Comparison of ENCODE assay signal across 1 cellular context in genomic region chr5:177447611-177448243, GRCh38.
TF ChIP-seq lines count a peak whose summit lies in the region.

No MANE protein-coding gene starts in this region.

TF ChIP-seq in HepG2, 621 proteins besides CTCF, POLR2A, EP300 and RAD21 (continued from another document and continues in another):
- no peak for TF ChIP-seq ZNF142 (CRISPR knock-in tag; IDR thresholded peaks at IDR 0.05)
- no peak for TF ChIP-seq ZNF75D (CRISPR knock-in tag; IDR thresholded peaks at IDR 0.05; ENCODE audit: borderline replicate concordance)
- no peak for TF ChIP-seq EHMT2 (IDR thresholded peaks at IDR 0.05; ENCODE audit: borderline replicate concordance, low read depth, low read length)
- TF ChIP-seq MBNL3 (CRISPR knock-in tag; conservative IDR thresholded peaks at IDR 0.05): no peak
- TF ChIP-seq MAX (IDR thresholded peaks at IDR 0.05): peak; percentile 85
- TF ChIP-seq, protein P1, sequence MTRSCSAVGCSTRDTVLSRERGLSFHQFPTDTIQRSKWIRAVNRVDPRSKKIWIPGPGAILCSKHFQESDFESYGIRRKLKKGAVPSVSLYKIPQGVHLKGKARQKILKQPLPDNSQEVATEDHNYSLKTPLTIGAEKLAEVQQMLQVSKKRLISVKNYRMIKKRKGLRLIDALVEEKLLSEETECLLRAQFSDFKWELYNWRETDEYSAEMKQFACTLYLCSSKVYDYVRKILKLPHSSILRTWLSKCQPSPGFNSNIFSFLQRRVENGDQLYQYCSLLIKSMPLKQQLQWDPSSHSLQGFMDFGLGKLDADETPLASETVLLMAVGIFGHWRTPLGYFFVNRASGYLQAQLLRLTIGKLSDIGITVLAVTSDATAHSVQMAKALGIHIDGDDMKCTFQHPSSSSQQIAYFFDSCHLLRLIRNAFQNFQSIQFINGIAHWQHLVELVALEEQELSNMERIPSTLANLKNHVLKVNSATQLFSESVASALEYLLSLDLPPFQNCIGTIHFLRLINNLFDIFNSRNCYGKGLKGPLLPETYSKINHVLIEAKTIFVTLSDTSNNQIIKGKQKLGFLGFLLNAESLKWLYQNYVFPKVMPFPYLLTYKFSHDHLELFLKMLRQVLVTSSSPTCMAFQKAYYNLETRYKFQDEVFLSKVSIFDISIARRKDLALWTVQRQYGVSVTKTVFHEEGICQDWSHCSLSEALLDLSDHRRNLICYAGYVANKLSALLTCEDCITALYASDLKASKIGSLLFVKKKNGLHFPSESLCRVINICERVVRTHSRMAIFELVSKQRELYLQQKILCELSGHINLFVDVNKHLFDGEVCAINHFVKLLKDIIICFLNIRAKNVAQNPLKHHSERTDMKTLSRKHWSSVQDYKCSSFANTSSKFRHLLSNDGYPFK (CRISPR knock-in tag; IDR thresholded peaks at IDR 0.05; ENCODE audit: borderline replicate concordance): peak; percentile 47; the same call in 1 of the 2 replicates
- TF ChIP-seq ZMYM2 (CRISPR knock-in tag; IDR thresholded peaks at IDR 0.05): no peak
- TF ChIP-seq MIER2 (CRISPR knock-in tag; IDR thresholded peaks at IDR 0.05): no peak
- TF ChIP-seq ZNF296 (CRISPR knock-in tag; conservative IDR thresholded peaks at IDR 0.05): no peak
- TF ChIP-seq ZNF432 (CRISPR knock-in tag; IDR thresholded peaks at IDR 0.05; ENCODE audit: borderline replicate concordance): no peak
- no peak for TF ChIP-seq BRCA1 (CRISPR knock-in tag; IDR thresholded peaks at IDR 0.05)
- TF ChIP-seq CAMTA2 (CRISPR knock-in tag; IDR thresholded peaks at IDR 0.05; ENCODE audit: borderline replicate concordance): no peak
- no peak for TF ChIP-seq GLMP (CRISPR knock-in tag; IDR thresholded peaks at IDR 0.05; ENCODE audit: borderline replicate concordance)
- TF ChIP-seq, protein P2, sequence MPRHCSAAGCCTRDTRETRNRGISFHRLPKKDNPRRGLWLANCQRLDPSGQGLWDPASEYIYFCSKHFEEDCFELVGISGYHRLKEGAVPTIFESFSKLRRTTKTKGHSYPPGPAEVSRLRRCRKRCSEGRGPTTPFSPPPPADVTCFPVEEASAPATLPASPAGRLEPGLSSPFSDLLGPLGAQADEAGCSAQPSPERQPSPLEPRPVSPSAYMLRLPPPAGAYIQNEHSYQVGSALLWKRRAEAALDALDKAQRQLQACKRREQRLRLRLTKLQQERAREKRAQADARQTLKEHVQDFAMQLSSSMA (CRISPR knock-in tag; IDR thresholded peaks at IDR 0.05): peak; percentile 53; the same call in 1 of the 2 replicates
- no peak for TF ChIP-seq ZBTB39 (CRISPR knock-in tag; IDR thresholded peaks at IDR 0.05)
- TF ChIP-seq CC2D1A (CRISPR knock-in tag; IDR thresholded peaks at IDR 0.05): no peak
- TF ChIP-seq ZNF44 (CRISPR knock-in tag; IDR thresholded peaks at IDR 0.05): peak; percentile 79; the same call in 1 of the 2 replicates
- TF ChIP-seq, protein P3, sequence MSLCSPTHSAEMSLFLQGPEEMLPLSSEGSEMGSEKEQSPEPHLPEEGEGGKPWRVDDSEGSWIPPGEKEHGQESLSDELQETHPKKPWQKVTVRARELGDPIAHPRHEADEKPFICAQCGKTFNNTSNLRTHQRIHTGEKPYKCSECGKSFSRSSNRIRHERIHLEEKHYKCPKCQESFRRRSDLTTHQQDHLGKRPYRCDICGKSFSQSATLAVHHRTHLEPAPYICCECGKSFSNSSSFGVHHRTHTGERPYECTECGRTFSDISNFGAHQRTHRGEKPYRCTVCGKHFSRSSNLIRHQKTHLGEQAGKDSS (CRISPR knock-in tag; IDR thresholded peaks at IDR 0.05; ENCODE audit: borderline replicate concordance, low read depth): peak; percentile 80; the same call in 1 of the 2 replicates
- no peak for TF ChIP-seq TMF1 (CRISPR knock-in tag; IDR thresholded peaks at IDR 0.05; ENCODE audit: low read depth)
- TF ChIP-seq TGIF2 (CRISPR knock-in tag; IDR thresholded peaks at IDR 0.05): peak; percentile 81
- TF ChIP-seq ZNF710 (CRISPR knock-in tag; IDR thresholded peaks at IDR 0.05; ENCODE audit: borderline replicate concordance): no peak
- TF ChIP-seq, protein P4, sequence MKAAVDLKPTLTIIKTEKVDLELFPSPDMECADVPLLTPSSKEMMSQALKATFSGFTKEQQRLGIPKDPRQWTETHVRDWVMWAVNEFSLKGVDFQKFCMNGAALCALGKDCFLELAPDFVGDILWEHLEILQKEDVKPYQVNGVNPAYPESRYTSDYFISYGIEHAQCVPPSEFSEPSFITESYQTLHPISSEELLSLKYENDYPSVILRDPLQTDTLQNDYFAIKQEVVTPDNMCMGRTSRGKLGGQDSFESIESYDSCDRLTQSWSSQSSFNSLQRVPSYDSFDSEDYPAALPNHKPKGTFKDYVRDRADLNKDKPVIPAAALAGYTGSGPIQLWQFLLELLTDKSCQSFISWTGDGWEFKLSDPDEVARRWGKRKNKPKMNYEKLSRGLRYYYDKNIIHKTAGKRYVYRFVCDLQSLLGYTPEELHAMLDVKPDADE (CRISPR knock-in tag; IDR thresholded peaks at IDR 0.05): no peak
- TF ChIP-seq CEBPZ (IDR thresholded peaks at IDR 0.05; ENCODE audit: low read length): no peak
- TF ChIP-seq MLX (CRISPR knock-in tag; IDR thresholded peaks at IDR 0.05): no peak; the same call in 1 of the 2 replicates
- TF ChIP-seq ZNF331 (CRISPR knock-in tag; IDR thresholded peaks at IDR 0.05): peak; percentile 35; the same call in 1 of the 2 replicates
- TF ChIP-seq CREBL2 (CRISPR knock-in tag; IDR thresholded peaks at IDR 0.05; ENCODE audit: borderline replicate concordance): no peak; the same call in 1 of the 2 replicates
- no peak; the same call in 1 of the 2 replicates for TF ChIP-seq KLF6 (CRISPR knock-in tag; IDR thresholded peaks at IDR 0.05)
- TF ChIP-seq ZNF343 (CRISPR knock-in tag; IDR thresholded peaks at IDR 0.05): peak; percentile 95
- no peak for TF ChIP-seq FOXK1 (CRISPR knock-in tag; IDR thresholded peaks at IDR 0.05; ENCODE audit: borderline replicate concordance, low read depth)
- TF ChIP-seq RBM39 (IDR thresholded peaks at IDR 0.05; ENCODE audit: low read depth, low read length, poor library complexity, severe bottlenecking): no peak
- no peak for TF ChIP-seq NBN (conservative IDR thresholded peaks at IDR 0.05)
- no peak for TF ChIP-seq GPN1 (CRISPR knock-in tag; IDR thresholded peaks at IDR 0.05; ENCODE audit: borderline replicate concordance)
- TF ChIP-seq MYNN (CRISPR knock-in tag; IDR thresholded peaks at IDR 0.05; ENCODE audit: low read depth): 0 out of 2 replicates have a peak, but pooled peaks have one; percentile 25
